In the genomic region with DNA sequence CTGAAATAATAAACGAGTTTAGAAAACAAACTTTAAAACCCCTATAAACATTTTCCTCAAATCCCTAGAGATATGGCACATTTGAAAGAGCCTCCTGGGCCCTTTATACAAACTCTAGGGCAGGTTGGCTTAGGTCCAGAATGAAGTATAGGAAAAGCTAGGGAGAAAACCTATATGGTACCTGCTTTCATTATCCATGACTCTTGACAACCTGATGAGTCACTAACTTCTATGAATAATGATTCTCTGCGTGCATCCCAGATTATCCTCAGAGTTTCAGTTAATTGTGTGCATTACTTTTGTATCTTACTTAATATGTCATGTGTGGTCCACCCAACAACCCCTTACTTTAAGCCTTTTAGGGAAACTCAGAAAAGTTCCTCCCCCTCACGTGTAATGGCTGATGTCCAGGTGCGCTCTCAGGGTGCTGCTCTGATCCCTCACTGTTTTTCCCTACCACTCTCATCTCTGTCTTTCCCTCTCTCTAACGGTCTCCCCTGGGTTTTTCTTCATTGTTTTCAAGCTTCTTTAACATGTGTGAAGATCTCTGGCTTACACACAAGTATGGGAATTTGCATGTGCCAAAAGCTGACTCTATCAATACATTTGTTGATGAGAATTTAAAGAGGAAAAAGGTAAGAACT, we compare ENCODE assay signal across 1 cellular context.
TF ChIP-seq lines count a peak whose summit lies in the region.

No MANE protein-coding gene starts in this region.

TF ChIP-seq in GM23338, 12 proteins besides CTCF, POLR2A, EP300 and RAD21 (continued from another document):
- TF ChIP-seq, protein P1, sequence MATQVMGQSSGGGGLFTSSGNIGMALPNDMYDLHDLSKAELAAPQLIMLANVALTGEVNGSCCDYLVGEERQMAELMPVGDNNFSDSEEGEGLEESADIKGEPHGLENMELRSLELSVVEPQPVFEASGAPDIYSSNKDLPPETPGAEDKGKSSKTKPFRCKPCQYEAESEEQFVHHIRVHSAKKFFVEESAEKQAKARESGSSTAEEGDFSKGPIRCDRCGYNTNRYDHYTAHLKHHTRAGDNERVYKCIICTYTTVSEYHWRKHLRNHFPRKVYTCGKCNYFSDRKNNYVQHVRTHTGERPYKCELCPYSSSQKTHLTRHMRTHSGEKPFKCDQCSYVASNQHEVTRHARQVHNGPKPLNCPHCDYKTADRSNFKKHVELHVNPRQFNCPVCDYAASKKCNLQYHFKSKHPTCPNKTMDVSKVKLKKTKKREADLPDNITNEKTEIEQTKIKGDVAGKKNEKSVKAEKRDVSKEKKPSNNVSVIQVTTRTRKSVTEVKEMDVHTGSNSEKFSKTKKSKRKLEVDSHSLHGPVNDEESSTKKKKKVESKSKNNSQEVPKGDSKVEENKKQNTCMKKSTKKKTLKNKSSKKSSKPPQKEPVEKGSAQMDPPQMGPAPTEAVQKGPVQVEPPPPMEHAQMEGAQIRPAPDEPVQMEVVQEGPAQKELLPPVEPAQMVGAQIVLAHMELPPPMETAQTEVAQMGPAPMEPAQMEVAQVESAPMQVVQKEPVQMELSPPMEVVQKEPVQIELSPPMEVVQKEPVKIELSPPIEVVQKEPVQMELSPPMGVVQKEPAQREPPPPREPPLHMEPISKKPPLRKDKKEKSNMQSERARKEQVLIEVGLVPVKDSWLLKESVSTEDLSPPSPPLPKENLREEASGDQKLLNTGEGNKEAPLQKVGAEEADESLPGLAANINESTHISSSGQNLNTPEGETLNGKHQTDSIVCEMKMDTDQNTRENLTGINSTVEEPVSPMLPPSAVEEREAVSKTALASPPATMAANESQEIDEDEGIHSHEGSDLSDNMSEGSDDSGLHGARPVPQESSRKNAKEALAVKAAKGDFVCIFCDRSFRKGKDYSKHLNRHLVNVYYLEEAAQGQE (IDR thresholded peaks at IDR 0.05; ENCODE audit: unreplicated experiment): no peak
- TF ChIP-seq, protein P2, sequence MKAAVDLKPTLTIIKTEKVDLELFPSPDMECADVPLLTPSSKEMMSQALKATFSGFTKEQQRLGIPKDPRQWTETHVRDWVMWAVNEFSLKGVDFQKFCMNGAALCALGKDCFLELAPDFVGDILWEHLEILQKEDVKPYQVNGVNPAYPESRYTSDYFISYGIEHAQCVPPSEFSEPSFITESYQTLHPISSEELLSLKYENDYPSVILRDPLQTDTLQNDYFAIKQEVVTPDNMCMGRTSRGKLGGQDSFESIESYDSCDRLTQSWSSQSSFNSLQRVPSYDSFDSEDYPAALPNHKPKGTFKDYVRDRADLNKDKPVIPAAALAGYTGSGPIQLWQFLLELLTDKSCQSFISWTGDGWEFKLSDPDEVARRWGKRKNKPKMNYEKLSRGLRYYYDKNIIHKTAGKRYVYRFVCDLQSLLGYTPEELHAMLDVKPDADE (IDR thresholded peaks at IDR 0.05): no peak
- no peak for TF ChIP-seq POLR2AphosphoS5 (IDR thresholded peaks at IDR 0.05; ENCODE audit: low read depth)
- no peak for TF ChIP-seq JUNB (IDR thresholded peaks at IDR 0.05; ENCODE audit: unreplicated experiment)
- no peak for TF ChIP-seq EZH2 (IDR thresholded peaks at IDR 0.05; ENCODE audit: low read depth, unreplicated experiment)
- no peak for TF ChIP-seq ZNF331 (CRISPR knock-in tag; IDR thresholded peaks at IDR 0.05; ENCODE audit: low read depth)
- no peak for TF ChIP-seq EZH2phosphoT487 (IDR thresholded peaks at IDR 0.05; ENCODE audit: unreplicated experiment)
- no peak for TF ChIP-seq ZNF114 (CRISPR knock-in tag; IDR thresholded peaks at IDR 0.05)
